11 cellular contexts compared by ENCODE assay signal in the genomic region with DNA sequence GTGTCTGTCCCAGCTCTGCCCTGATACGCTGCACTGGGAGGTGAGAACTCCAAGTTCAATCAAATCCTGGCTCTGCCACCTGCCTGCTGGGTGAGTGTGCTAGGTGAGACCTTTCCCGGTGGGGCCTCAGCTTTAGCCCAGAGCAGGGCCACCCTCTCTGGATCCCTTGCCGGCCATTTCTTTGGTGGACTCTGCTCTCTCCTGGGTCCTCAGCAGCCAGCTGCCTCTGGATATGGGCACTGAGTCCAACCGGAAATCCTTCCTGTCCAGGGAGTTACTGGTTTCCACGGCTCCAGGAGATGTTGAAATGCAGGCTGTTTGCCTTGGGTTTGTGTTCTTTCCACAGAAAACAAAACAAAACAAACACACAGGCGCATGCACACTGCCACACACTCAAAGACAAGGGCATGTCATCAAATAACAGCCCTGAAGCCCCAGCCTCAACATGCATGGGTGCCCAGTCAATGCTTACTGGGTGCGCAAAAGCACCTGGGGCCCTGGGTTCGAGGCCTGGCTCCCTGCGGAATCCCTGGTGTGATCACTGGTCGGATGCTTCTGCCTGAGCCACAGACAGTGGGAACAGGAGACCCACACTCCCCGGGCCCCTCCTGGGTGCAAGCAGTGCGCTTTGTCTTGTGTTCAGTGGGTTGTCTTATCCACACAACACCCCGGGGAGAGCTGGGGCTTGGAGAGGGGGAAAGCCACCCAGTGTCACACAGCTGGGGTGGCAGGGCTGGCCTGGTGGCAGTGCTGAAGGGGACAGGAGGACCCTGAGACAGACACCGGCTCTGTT. TPM values are rescaled to one million over a fixed set of nuclear protein-coding genes. Genes with fewer than 3 reads are reported as not detected.
DNase-seq lines count a peak whose midpoint lies in the region; ATAC-seq, FAIRE-seq and TF ChIP-seq lines count a peak whose summit lies in the region.
"Had no signal": no experiment of that assay in that cellular context is flagged by ENCODE, and none has a peak within 500 bp of the region (broad histone marks: within the 10 kb centered on the region; RNA-seq: fewer than 3 reads in every experiment).

No MANE protein-coding gene starts in this region.

- DNase-seq in AG10803 (ENCODE audit: low read depth) (peak; percentile 83), NCI-H510A (lab: John Stamatoyannopoulos, UW) (peak; percentile 37), fibroblast of mammary gland (ENCODE audit: low read depth) (peak; percentile 73), osteocyte (ENCODE audit: extremely low spot score, unreplicated experiment) (peak; percentile 82), GM12891 (ENCODE audit: insufficient read length, low spot score) (no peak), HPDE6-E6E7 (ENCODE audit: extremely low spot score) (no peak), 8988T (no peak)

- no peak overlapping the region for H3K4me3 ChIP-seq in AG10803 (ENCODE audit: low read length)
- H3K4me3 ChIP-seq in fibroblast of mammary gland (ENCODE audit: control insufficient read depth, low read depth, low read length): no peak overlapping the region
- H3K4me3 ChIP-seq: lung, SK-N-MC had no signal

- TF ChIP-seq POLR2A in GM12891 (IDR thresholded peaks at IDR 0.05; ENCODE audit: low read depth, low read length): no peak

- peaks cover 3% of the 10 kb centered on the region for H3K36me3 Mint-ChIP-seq in osteocyte (ENCODE audit: unreplicated experiment)
- H3K36me3 Mint-ChIP-seq: activated naive CD8-positive, alpha-beta T cell treated with anti-CD3 and anti-CD28 coated beads, Interleukin-2, amount 10 ng/mL, durations not matched to agents 7 days and 5 days had no signal

- no peaks in the 10 kb centered on the region for H3K27me3 Mint-ChIP-seq in osteocyte (ENCODE audit: unreplicated experiment)
- H3K27me3 Mint-ChIP-seq: activated naive CD8-positive, alpha-beta T cell treated with anti-CD3 and anti-CD28 coated beads, Interleukin-2, amount 10 ng/mL, durations not matched to agents 7 days and 5 days had no signal

- no peak for ATAC-seq in HG02610 (IDR thresholded peaks at IDR 0.05; ENCODE audit: unreplicated experiment)

- H3K9me3 Mint-ChIP-seq in osteocyte (ENCODE audit: unreplicated experiment): no peaks in the 10 kb centered on the region
- H3K9me3 Mint-ChIP-seq: activated naive CD8-positive, alpha-beta T cell treated with anti-CD3 and anti-CD28 coated beads, Interleukin-2, amount 10 ng/mL, durations not matched to agents 7 days and 5 days had no signal

- TF ChIP-seq CTCF in AG10803 (conservative IDR thresholded peaks at IDR 0.05; ENCODE audit: low read length) (no peak), fibroblast of mammary gland (conservative IDR thresholded peaks at IDR 0.05; ENCODE audit: control insufficient read depth, insufficient read depth, low read depth, low read length) (no peak), osteocyte (IDR thresholded peaks at IDR 0.05) (no peak)

- FAIRE-seq in GM12891 (lab: Jason Lieb, UNC): no peak

- no peak overlapping the region for H3K4me3 Mint-ChIP-seq in osteocyte (ENCODE audit: unreplicated experiment)
- H3K4me3 Mint-ChIP-seq: activated naive CD8-positive, alpha-beta T cell treated with anti-CD3 and anti-CD28 coated beads, Interleukin-2, amount 10 ng/mL, durations not matched to agents 7 days and 5 days had no signal

- H3K27ac Mint-ChIP-seq in osteocyte (ENCODE audit: unreplicated experiment): peak overlapping the region; percentile 78
- H3K27ac Mint-ChIP-seq: activated naive CD8-positive, alpha-beta T cell treated with anti-CD3 and anti-CD28 coated beads, Interleukin-2, amount 10 ng/mL, durations not matched to agents 7 days and 5 days had no signal

- H3K4me1 Mint-ChIP-seq in osteocyte (ENCODE audit: unreplicated experiment): peaks cover 52% of the 10 kb centered on the region
- H3K4me1 Mint-ChIP-seq: activated naive CD8-positive, alpha-beta T cell treated with anti-CD3 and anti-CD28 coated beads, Interleukin-2, amount 10 ng/mL, durations not matched to agents 7 days and 5 days had no signal

TF ChIP-seq in GM12891, 5 proteins besides CTCF, POLR2A, EP300 and RAD21:
- TF ChIP-seq POLR2AphosphoS5 (IDR thresholded peaks at IDR 0.05; ENCODE audit: low read depth, low read length) (no peak), SPI1 (IDR thresholded peaks at IDR 0.05; ENCODE audit: low read depth, low read length) (no peak), POU2F2 (IDR thresholded peaks at IDR 0.05; ENCODE audit: low read depth, low read length) (no peak), TAF1 (IDR thresholded peaks at IDR 0.05; ENCODE audit: low read depth, low read length) (no peak), PAX5 (IDR thresholded peaks at IDR 0.05; ENCODE audit: insufficient read depth, low read length, severe bottlenecking) (no peak)

RNA-seq across cellular contexts. Expression of a gene that starts 33.1 kb away (rescaled TPM):
- total RNA-seq in osteocyte: 17.0 and 20.7 TPM in 2 replicates
- polyA plus RNA-seq in GM12891 (2012; ENCODE audit: low read depth, missing spikeins): 73.2 TPM

Comparison
In these comparisons a context has a peak if more than half of its experiments do, and no peak if none do; other contexts are left out.
1. DNase-seq: peak in AG10803 (single experiment), NCI-H510A (single experiment), fibroblast of mammary gland (single experiment) and osteocyte (single experiment); none in GM12891 (single experiment), HPDE6-E6E7 (single experiment) and 8988T (single experiment).